22 cellular contexts compared by ENCODE assay signal in genomic region chr12:132774159-132774558, GRCh38.
"Had no signal": no experiment of that assay in that cellular context is flagged by ENCODE, and none has a peak within 500 bp of the region (broad histone marks: within the 10 kb centered on the region; RNA-seq: fewer than 3 reads in every experiment).

No MANE protein-coding gene starts in this region.

- DNase-seq: activated CD4-positive, alpha-beta T cell treated with anti-CD3 and anti-CD28 coated beads for 4 hours; activated CD8-positive, alpha-beta memory T cell treated with anti-CD3 and anti-CD28 coated beads, Interleukin-2, amount 50 U/mL, for 48 hours; amniotic stem cell; cortex of kidney; effector CD8-positive, alpha-beta T cell; foreskin fibroblast; glutamatergic neuron; kidney; mammary epithelial cell; natural killer cell; occipital lobe; stimulated activated CD4-positive, alpha-beta T cell treated with anti-CD3 and anti-CD28 coated beads, Interleukin-4, amount 100 ng/mL, for 24 hours; stimulated activated naive CD8-positive, alpha-beta T cell treated with anti-CD3 and anti-CD28 coated beads, Interleukin-15, Interleukin-2, amounts not matched to agents 100 U/mL and 50 U/mL, for 24 hours; WERI-Rb-1 had no signal

- H3K27me3 Mint-ChIP-seq: brain, progenitor cell of endocrine pancreas had no signal

- H3K4me3 Mint-ChIP-seq: activated T-helper 1 cell treated with anti-CD3 and anti-CD28 coated beads, Interleukin-12 subunit alpha, Interleukin-12 subunit beta, Interleukin-2, Interleukin-4 antibody, amounts not matched to agents 30 ng/mL and 10 ng/mL and 1 ng/mL, durations not matched to agents 14 hours and 24 hours and 36 hours; brain; natural killer cell; T-helper 1 cell treated with Interleukin-12 subunit alpha and Interleukin-12 subunit beta and Interleukin-4 antibody, amounts not matched to agents 30 μg/mL and 1 μg/mL, for 36 hours had no signal

- H3K9me3 Mint-ChIP-seq: activated T-helper 1 cell treated with anti-CD3 and anti-CD28 coated beads, Interleukin-12 subunit alpha, Interleukin-12 subunit beta, Interleukin-2, Interleukin-4 antibody, amounts not matched to agents 30 ng/mL and 10 ng/mL and 1 ng/mL, durations not matched to agents 14 hours and 24 hours and 36 hours; brain; natural killer cell; T-helper 1 cell treated with Interleukin-12 subunit alpha and Interleukin-12 subunit beta and Interleukin-4 antibody, amounts not matched to agents 30 μg/mL and 1 μg/mL, for 36 hours had no signal

- ATAC-seq: left lung; natural killer cell; SK-N-SH treated with all-trans-retinoic acid at 6 μM for 48 hours; stimulated activated naive CD8-positive, alpha-beta T cell treated with anti-CD3 and anti-CD28 coated beads, Interleukin-15, Interleukin-2, amounts not matched to agents 100 U/mL and 50 U/mL, for 24 hours had no signal

- H3K9me3 ChIP-seq: left lung, right atrium auricular region had no signal

- H3K4me1 Mint-ChIP-seq: brain, natural killer cell had no signal

- H3K27me3 ChIP-seq: left lung, right atrium auricular region had no signal

- H3K27ac Mint-ChIP-seq: activated T-helper 1 cell treated with anti-CD3 and anti-CD28 coated beads, Interleukin-12 subunit alpha, Interleukin-12 subunit beta, Interleukin-2, Interleukin-4 antibody, amounts not matched to agents 30 ng/mL and 10 ng/mL and 1 ng/mL, durations not matched to agents 14 hours and 24 hours and 36 hours; natural killer cell; progenitor cell of endocrine pancreas; T-helper 1 cell treated with Interleukin-12 subunit alpha and Interleukin-12 subunit beta and Interleukin-4 antibody, amounts not matched to agents 30 μg/mL and 1 μg/mL, for 36 hours had no signal

- H3K36me3 Mint-ChIP-seq: natural killer cell had no signal

- H3K4me3 ChIP-seq: left lung, right atrium auricular region, skin epidermis had no signal

- H3K27ac ChIP-seq: left lung, right atrium auricular region, WERI-Rb-1 had no signal
